Comparison of ENCODE assay signal across 3 cellular contexts in genomic region chr1:248759644-248760043, GRCh38.
TF ChIP-seq lines count a peak whose summit lies in the region.

No MANE protein-coding gene starts in this region.

TF ChIP-seq in SK-N-SH treated with all-trans-retinoic acid at 6 μM for 48 hours, 23 proteins besides CTCF, POLR2A, EP300 and RAD21:
- no peak for TF ChIP-seq ESRRG (CRISPR knock-in tag; IDR thresholded peaks at IDR 0.05)
- TF ChIP-seq SNAI2 (CRISPR knock-in tag; IDR thresholded peaks at IDR 0.05): no peak
- TF ChIP-seq BACH2 (CRISPR knock-in tag; IDR thresholded peaks at IDR 0.05; ENCODE audit: borderline replicate concordance): no peak
- TF ChIP-seq RARB (CRISPR knock-in tag; IDR thresholded peaks at IDR 0.05): no peak
- TF ChIP-seq, protein P1, sequence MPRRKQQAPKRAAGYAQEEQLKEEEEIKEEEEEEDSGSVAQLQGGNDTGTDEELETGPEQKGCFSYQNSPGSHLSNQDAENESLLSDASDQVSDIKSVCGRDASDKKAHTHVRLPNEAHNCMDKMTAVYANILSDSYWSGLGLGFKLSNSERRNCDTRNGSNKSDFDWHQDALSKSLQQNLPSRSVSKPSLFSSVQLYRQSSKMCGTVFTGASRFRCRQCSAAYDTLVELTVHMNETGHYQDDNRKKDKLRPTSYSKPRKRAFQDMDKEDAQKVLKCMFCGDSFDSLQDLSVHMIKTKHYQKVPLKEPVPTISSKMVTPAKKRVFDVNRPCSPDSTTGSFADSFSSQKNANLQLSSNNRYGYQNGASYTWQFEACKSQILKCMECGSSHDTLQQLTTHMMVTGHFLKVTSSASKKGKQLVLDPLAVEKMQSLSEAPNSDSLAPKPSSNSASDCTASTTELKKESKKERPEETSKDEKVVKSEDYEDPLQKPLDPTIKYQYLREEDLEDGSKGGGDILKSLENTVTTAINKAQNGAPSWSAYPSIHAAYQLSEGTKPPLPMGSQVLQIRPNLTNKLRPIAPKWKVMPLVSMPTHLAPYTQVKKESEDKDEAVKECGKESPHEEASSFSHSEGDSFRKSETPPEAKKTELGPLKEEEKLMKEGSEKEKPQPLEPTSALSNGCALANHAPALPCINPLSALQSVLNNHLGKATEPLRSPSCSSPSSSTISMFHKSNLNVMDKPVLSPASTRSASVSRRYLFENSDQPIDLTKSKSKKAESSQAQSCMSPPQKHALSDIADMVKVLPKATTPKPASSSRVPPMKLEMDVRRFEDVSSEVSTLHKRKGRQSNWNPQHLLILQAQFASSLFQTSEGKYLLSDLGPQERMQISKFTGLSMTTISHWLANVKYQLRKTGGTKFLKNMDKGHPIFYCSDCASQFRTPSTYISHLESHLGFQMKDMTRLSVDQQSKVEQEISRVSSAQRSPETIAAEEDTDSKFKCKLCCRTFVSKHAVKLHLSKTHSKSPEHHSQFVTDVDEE (CRISPR knock-in tag; IDR thresholded peaks at IDR 0.05): no peak
- no peak for TF ChIP-seq ZNF70 (CRISPR knock-in tag; IDR thresholded peaks at IDR 0.05)
- no peak for TF ChIP-seq TOX (CRISPR knock-in tag; IDR thresholded peaks at IDR 0.05; ENCODE audit: borderline replicate concordance)
- no peak for TF ChIP-seq CSDC2 (CRISPR knock-in tag; IDR thresholded peaks at IDR 0.05)
- TF ChIP-seq ARNTL (CRISPR knock-in tag; IDR thresholded peaks at IDR 0.05; ENCODE audit: borderline replicate concordance, low read depth): no peak
- no peak for TF ChIP-seq OSR1 (CRISPR knock-in tag; IDR thresholded peaks at IDR 0.05)
- TF ChIP-seq, protein P2, sequence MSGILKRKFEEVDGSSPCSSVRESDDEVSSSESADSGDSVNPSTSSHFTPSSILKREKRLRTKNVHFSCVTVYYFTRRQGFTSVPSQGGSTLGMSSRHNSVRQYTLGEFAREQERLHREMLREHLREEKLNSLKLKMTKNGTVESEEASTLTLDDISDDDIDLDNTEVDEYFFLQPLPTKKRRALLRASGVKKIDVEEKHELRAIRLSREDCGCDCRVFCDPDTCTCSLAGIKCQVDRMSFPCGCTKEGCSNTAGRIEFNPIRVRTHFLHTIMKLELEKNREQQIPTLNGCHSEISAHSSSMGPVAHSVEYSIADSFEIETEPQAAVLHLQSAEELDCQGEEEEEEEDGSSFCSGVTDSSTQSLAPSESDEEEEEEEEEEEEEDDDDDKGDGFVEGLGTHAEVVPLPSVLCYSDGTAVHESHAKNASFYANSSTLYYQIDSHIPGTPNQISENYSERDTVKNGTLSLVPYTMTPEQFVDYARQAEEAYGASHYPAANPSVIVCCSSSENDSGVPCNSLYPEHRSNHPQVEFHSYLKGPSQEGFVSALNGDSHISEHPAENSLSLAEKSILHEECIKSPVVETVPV (CRISPR knock-in tag; IDR thresholded peaks at IDR 0.05): no peak
- no peak for TF ChIP-seq ZFP30 (CRISPR knock-in tag; IDR thresholded peaks at IDR 0.05)
- no peak for TF ChIP-seq TCF4 (CRISPR knock-in tag; IDR thresholded peaks at IDR 0.05; ENCODE audit: borderline replicate concordance)

TF ChIP-seq in SK-N-SH, 30 proteins besides CTCF, POLR2A, EP300 and RAD21:
- no peak for TF ChIP-seq POLR2AphosphoS5 (IDR thresholded peaks at IDR 0.05; ENCODE audit: low read depth, low read length)

TF ChIP-seq in K562, 482 proteins besides CTCF, POLR2A, EP300 and RAD21:
- TF ChIP-seq, protein P3, sequence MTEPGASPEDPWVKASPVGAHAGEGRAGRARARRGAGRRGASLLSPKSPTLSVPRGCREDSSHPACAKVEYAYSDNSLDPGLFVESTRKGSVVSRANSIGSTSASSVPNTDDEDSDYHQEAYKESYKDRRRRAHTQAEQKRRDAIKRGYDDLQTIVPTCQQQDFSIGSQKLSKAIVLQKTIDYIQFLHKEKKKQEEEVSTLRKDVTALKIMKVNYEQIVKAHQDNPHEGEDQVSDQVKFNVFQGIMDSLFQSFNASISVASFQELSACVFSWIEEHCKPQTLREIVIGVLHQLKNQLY (CRISPR knock-in tag; conservative IDR thresholded peaks at IDR 0.05): no peak
- no peak for TF ChIP-seq ZC3H4 (CRISPR knock-in tag; IDR thresholded peaks at IDR 0.05; ENCODE audit: borderline replicate concordance)
- no peak for TF ChIP-seq POLR2AphosphoS5 (IDR thresholded peaks at IDR 0.05; ENCODE audit: control insufficient read depth, insufficient read depth, low read depth, low read length)
- TF ChIP-seq, protein P4, sequence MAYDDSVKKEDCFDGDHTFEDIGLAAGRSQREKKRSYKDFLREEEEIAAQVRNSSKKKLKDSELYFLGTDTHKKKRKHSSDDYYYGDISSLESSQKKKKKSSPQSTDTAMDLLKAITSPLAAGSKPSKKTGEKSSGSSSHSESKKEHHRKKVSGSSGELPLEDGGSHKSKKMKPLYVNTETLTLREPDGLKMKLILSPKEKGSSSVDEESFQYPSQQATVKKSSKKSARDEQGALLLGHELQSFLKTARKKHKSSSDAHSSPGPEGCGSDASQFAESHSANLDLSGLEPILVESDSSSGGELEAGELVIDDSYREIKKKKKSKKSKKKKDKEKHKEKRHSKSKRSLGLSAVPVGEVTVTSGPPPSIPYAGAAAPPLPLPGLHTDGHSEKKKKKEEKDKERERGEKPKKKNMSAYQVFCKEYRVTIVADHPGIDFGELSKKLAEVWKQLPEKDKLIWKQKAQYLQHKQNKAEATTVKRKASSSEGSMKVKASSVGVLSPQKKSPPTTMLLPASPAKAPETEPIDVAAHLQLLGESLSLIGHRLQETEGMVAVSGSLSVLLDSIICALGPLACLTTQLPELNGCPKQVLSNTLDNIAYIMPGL (CRISPR knock-in tag; IDR thresholded peaks at IDR 0.05): no peak
- no peak for TF ChIP-seq MTA1 (IDR thresholded peaks at IDR 0.05; ENCODE audit: borderline replicate concordance)
- TF ChIP-seq KAT7 (CRISPR knock-in tag; IDR thresholded peaks at IDR 0.05; ENCODE audit: borderline replicate concordance): no peak
- no peak for TF ChIP-seq ZFP1 (CRISPR knock-in tag; IDR thresholded peaks at IDR 0.05)
- TF ChIP-seq NRF1 (conservative IDR thresholded peaks at IDR 0.05 in 1 of 2, IDR thresholded peaks at IDR 0.05 in 1 of 2): no peak
- TF ChIP-seq ZNF274 (IDR thresholded peaks at IDR 0.05; ENCODE audit: borderline replicate concordance, low read depth, low read length): no peak
- no peak for TF ChIP-seq BRD9 (IDR thresholded peaks at IDR 0.05; ENCODE audit: low read depth, partially characterized antibody)
- TF ChIP-seq HMBOX1 (IDR thresholded peaks at IDR 0.05): no peak
- TF ChIP-seq, protein P5, sequence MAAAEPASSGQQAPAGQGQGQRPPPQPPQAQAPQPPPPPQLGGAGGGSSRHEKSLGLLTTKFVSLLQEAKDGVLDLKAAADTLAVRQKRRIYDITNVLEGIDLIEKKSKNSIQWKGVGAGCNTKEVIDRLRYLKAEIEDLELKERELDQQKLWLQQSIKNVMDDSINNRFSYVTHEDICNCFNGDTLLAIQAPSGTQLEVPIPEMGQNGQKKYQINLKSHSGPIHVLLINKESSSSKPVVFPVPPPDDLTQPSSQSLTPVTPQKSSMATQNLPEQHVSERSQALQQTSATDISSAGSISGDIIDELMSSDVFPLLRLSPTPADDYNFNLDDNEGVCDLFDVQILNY (CRISPR knock-in tag; IDR thresholded peaks at IDR 0.05): no peak
- TF ChIP-seq DIDO1 (tag; IDR thresholded peaks at IDR 0.05; ENCODE audit: low read depth): no peak
- peak; percentile 60 for TF ChIP-seq MAFG (tag; conservative IDR thresholded peaks at IDR 0.05)
- TF ChIP-seq SMAD4 (CRISPR knock-in tag; conservative IDR thresholded peaks at IDR 0.05): no peak
- no peak for TF ChIP-seq GTF2B (IDR thresholded peaks at IDR 0.05; ENCODE audit: extremely low read depth, insufficient read length)
- TF ChIP-seq ARID2 (IDR thresholded peaks at IDR 0.05): no peak
- TF ChIP-seq ZNF551 (CRISPR knock-in tag; IDR thresholded peaks at IDR 0.05): no peak
- TF ChIP-seq, protein P6, sequence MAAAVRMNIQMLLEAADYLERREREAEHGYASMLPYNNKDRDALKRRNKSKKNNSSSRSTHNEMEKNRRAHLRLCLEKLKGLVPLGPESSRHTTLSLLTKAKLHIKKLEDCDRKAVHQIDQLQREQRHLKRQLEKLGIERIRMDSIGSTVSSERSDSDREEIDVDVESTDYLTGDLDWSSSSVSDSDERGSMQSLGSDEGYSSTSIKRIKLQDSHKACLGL (CRISPR knock-in tag; IDR thresholded peaks at IDR 0.05; ENCODE audit: borderline replicate concordance, poor library complexity, severe bottlenecking): no peak
- no peak for TF ChIP-seq ZNF79 (CRISPR knock-in tag; IDR thresholded peaks at IDR 0.05; ENCODE audit: low read depth)
- TF ChIP-seq RBM15 (IDR thresholded peaks at IDR 0.05; ENCODE audit: insufficient read depth, low read length): no peak
- TF ChIP-seq ASH1L (IDR thresholded peaks at IDR 0.05; ENCODE audit: borderline replicate concordance, low read depth, partially characterized antibody): no peak
- no peak for TF ChIP-seq ZNF184 (CRISPR knock-in tag; IDR thresholded peaks at IDR 0.05)
- no peak for TF ChIP-seq IFI16 (CRISPR knock-in tag; IDR thresholded peaks at IDR 0.05)
- peak; percentile 49 for TF ChIP-seq NFE2 (IDR thresholded peaks at IDR 0.05; ENCODE audit: low read depth)
- no peak for TF ChIP-seq ZNF780A (CRISPR knock-in tag; IDR thresholded peaks at IDR 0.05)
- no peak for TF ChIP-seq POLR2AphosphoS2 (IDR thresholded peaks at IDR 0.05; ENCODE audit: low read length)
- no peak for TF ChIP-seq ZNF696 (CRISPR knock-in tag; conservative IDR thresholded peaks at IDR 0.05)
- TF ChIP-seq TBL1XR1 (IDR thresholded peaks at IDR 0.05; ENCODE audit: low read length in 2 of 2): no peak
- no peak for TF ChIP-seq CBFA2T2 (conservative IDR thresholded peaks at IDR 0.05)
- peak; percentile 22; the same call in 1 of the 2 replicates for TF ChIP-seq NFE2L1 (tag; IDR thresholded peaks at IDR 0.05; ENCODE audit: borderline replicate concordance, low read depth)
- no peak for TF ChIP-seq PCBP2 (IDR thresholded peaks at IDR 0.05; ENCODE audit: low read depth, low read length, poor library complexity, severe bottlenecking)
- TF ChIP-seq ZNF316 (IDR thresholded peaks at IDR 0.05): 0 out of 2 replicates have a peak, but pooled peaks have one; percentile 53
- no peak for TF ChIP-seq ELF1 (tag; IDR thresholded peaks at IDR 0.05)
- TF ChIP-seq, protein P7, sequence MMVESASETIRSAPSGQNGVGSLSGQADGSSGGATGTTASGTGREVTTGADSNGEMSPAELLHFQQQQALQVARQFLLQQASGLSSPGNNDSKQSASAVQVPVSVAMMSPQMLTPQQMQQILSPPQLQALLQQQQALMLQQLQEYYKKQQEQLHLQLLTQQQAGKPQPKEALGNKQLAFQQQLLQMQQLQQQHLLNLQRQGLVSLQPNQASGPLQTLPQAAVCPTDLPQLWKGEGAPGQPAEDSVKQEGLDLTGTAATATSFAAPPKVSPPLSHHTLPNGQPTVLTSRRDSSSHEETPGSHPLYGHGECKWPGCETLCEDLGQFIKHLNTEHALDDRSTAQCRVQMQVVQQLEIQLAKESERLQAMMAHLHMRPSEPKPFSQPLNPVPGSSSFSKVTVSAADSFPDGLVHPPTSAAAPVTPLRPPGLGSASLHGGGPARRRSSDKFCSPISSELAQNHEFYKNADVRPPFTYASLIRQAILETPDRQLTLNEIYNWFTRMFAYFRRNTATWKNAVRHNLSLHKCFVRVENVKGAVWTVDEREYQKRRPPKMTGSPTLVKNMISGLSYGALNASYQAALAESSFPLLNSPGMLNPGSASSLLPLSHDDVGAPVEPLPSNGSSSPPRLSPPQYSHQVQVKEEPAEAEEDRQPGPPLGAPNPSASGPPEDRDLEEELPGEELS (CRISPR knock-in tag; IDR thresholded peaks at IDR 0.05; ENCODE audit: borderline replicate concordance): no peak
- no peak for TF ChIP-seq ETV1 (tag; conservative IDR thresholded peaks at IDR 0.05; ENCODE audit: low read depth)
